In the genomic region with DNA sequence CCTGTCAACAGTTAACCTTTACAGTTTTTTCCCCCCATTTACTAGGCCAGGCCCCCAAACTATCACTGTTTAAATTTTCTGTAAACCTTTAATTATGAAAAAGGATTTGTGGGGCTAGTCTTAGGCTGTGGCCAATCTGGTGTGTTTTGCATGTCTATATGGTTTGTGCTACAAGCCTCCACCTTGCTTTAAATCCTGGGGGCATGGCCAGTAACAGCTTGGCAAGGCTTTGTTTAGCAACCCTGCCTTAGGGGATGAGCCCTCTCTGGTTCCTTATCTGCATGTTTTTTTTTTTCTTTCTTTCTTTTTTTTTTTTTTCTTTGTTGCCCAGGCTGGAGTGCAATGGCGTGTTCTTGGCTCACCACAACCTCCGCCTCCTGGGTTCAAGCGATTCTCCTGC, we compare ENCODE assay signal across 26 cellular contexts.
A peak's percentile ranks its signal among the peaks of the same experiment; 100 is the strongest.
DNase-seq lines count a peak whose midpoint lies in the region; ATAC-seq and TF ChIP-seq lines count a peak whose summit lies in the region.
"Had no signal": no experiment of that assay in that cellular context is flagged by ENCODE, and none has a peak within 500 bp of the region (broad histone marks: within the 10 kb centered on the region; RNA-seq: fewer than 3 reads in every experiment).

No MANE protein-coding gene starts in this region.

- no peak overlapping the region for H2BK12ac ChIP-seq in neuronal stem cell (ENCODE audit: low read length)

- ATAC-seq in HG03442 (IDR thresholded peaks at IDR 0.05; ENCODE audit: unreplicated experiment) = no peak
- ATAC-seq: left lobe of liver, natural killer cell had no signal

- CTCF ChIA-PET in PC-9 (lab: Charles Lee) = no interaction called here

- no peak overlapping the region for H3K14ac ChIP-seq in neuronal stem cell (ENCODE audit: low read length)

- H3K27me3 ChIP-seq in GM06990 (replicated peaks; ENCODE audit: control insufficient read depth, insufficient read depth, low read length) = no peaks in the 10 kb centered on the region
- no peaks in the 10 kb centered on the region for H3K27me3 ChIP-seq in Karpas-422 (ENCODE audit: low read length)
- H3K27me3 ChIP-seq in PC-9 (ENCODE audit: insufficient read depth, low read depth) = no peaks in the 10 kb centered on the region
- H3K27me3 ChIP-seq in neuronal stem cell (ENCODE audit: control insufficient read depth in 3 of 3, insufficient read depth in 3 of 3, low read depth in 1 of 3, low read length in 3 of 3) = no peaks in the 10 kb centered on the region
- H3K27me3 ChIP-seq: colonic mucosa, esophagus squamous epithelium, hepatocyte, Peyer's patch, SJSA1, uterus had no signal

- H3K27ac ChIP-seq in Karpas-422 (ENCODE audit: low read length) (peak overlapping the region; percentile 88), PC-9 (peak overlapping the region; percentile 44; the same call in 1 of the 2 replicates), neuronal stem cell (replicated peaks; ENCODE audit: low read length) (no peak overlapping the region)
- H3K27ac ChIP-seq: colonic mucosa, esophagus squamous epithelium, GM23248, hepatocyte, SJSA1, uterus had no signal

- DNase-seq in GM06990 (ENCODE audit: extremely low read depth, insufficient read length) = no peak
- DNase-seq in Karpas-422 = peak; percentile 73
- DNase-seq in PC-9 = no peak
- DNase-seq in neuronal stem cell (ENCODE audit: low spot score) = no peak
- DNase-seq in OCI-M1 (lab: John Stamatoyannopoulos, UW) = no peak
- DNase-seq in globus pallidus (ENCODE audit: low spot score) = no peak
- DNase-seq in effector CD8-positive, alpha-beta T cell (lab: John Stamatoyannopoulos, UW) = no peak
- DNase-seq: activated CD4-positive, alpha-beta T cell treated with anti-CD3 and anti-CD28 coated beads, Interleukin-2, amount 10 ng/mL, durations not matched to agents 7 days and 5 days; activated naive CD4-positive, alpha-beta T cell treated with anti-CD3 and anti-CD28 coated beads, Interleukin-2, amount 50 U/mL, for 16 hours; Calu3; colonic mucosa; esophagus squamous epithelium; GM23248; midbrain; natural killer cell; NCI-H1092 treated with DMSO at 0.1 percent for 48 hours; NCI-H2029 treated with DMSO at 0.1 percent for 48 hours; NCI-H2227 treated with DMSO at 0.1 percent for 48 hours; Peyer's patch; small intestine; stimulated activated CD4-positive, alpha-beta T cell treated with anti-CD3 and anti-CD28 coated beads, Interleukin-1b, Interleukin-23, amount 100 ng/mL, for 48 hours; uterus had no signal

- intact Hi-C loops in PC-9 (cut with micrococcal nuclease; ENCODE audit: unreplicated experiment) = no loop called here

- H3K79me2 ChIP-seq in Karpas-422 (ENCODE audit: low read length) (peaks cover 55% of the 10 kb centered on the region), PC-9 (ENCODE audit: low read depth) (peaks cover 49% of the 10 kb centered on the region)
- H3K79me2 ChIP-seq: hepatocyte had no signal

- H3K18ac ChIP-seq in neuronal stem cell (ENCODE audit: low read length) = no peak overlapping the region

- H3K23ac ChIP-seq in neuronal stem cell (ENCODE audit: low read depth, low read length, poor library complexity) = no peak overlapping the region

- H2AFZ ChIP-seq in Karpas-422 (ENCODE audit: low read length) (no peak overlapping the region), PC-9 (peak overlapping the region; percentile 82), neuronal stem cell (ENCODE audit: low read length) (peak overlapping the region; percentile 81)
- H2AFZ ChIP-seq: GM23248, hepatocyte had no signal

- TF ChIP-seq CTCF in GM06990 (IDR thresholded peaks at IDR 0.05; ENCODE audit: insufficient read depth, low read length, poor library complexity, severe bottlenecking) (no peak), PC-9 (conservative IDR thresholded peaks at IDR 0.05) (no peak)

- POLR2A ChIA-PET in PC-9 (lab: Charles Lee; ENCODE audit: unreplicated experiment) = no interaction called here

- H3K79me1 ChIP-seq in neuronal stem cell (ENCODE audit: low read depth, low read length) = no peaks in the 10 kb centered on the region

- BruUV-seq in PC-9 (replicated peaks; lab: Mats Ljungman, UMichigan) = no TSS peak

- H3K4ac ChIP-seq in neuronal stem cell (ENCODE audit: low read length) = no peak overlapping the region

- no peak overlapping the region for H2BK5ac ChIP-seq in neuronal stem cell (ENCODE audit: low read length)

- H3K4me1 ChIP-seq in Karpas-422 (ENCODE audit: low read length) (peaks cover 42% of the 10 kb centered on the region), PC-9 (replicated peaks; ENCODE audit: insufficient read depth) (no peaks in the 10 kb centered on the region), neuronal stem cell (ENCODE audit: control insufficient read depth in 2 of 2, insufficient read depth in 1 of 2, low read depth in 1 of 2, low read length in 2 of 2) (no peaks in the 10 kb centered on the region)
- H3K4me1 ChIP-seq: colonic mucosa, esophagus squamous epithelium, Peyer's patch, SJSA1, uterus had no signal

- no peak overlapping the region for H2AK5ac ChIP-seq in neuronal stem cell (ENCODE audit: low read depth, low read length)

- H4K91ac ChIP-seq in neuronal stem cell (ENCODE audit: low read depth, low read length, poor library complexity) = no peak overlapping the region

- H4K8ac ChIP-seq in neuronal stem cell (ENCODE audit: low read depth, low read length) = no peak overlapping the region

- no peak overlapping the region for H2BK120ac ChIP-seq in neuronal stem cell (ENCODE audit: low read depth, low read length)

- H3K4me2 ChIP-seq in Karpas-422 (ENCODE audit: low read depth, low read length, poor library complexity, severe bottlenecking) (peak overlapping the region; percentile 98), PC-9 (peak overlapping the region; percentile 70), neuronal stem cell (ENCODE audit: insufficient read depth, low read length, poor library complexity, severe bottlenecking) (no peak overlapping the region)
- H3K4me2 ChIP-seq: hepatocyte had no signal

- H3K9me3 ChIP-seq in Karpas-422 (ENCODE audit: low read length) (peaks cover 10% of the 10 kb centered on the region), PC-9 (ENCODE audit: insufficient read depth, low read depth) (peaks cover 5% of the 10 kb centered on the region; the same call in 1 of the 2 replicates), neuronal stem cell (replicated peaks in 1 of 2; ENCODE audit: control insufficient read depth in 2 of 2, insufficient read depth in 1 of 2, low read depth in 1 of 2, low read length in 2 of 2) (peaks cover 4% of the 10 kb centered on the region in 2 donors)
- H3K9me3 ChIP-seq: colonic mucosa, SJSA1, uterus had no signal

- peak overlapping the region; percentile 94 for H3K9ac ChIP-seq in Karpas-422 (ENCODE audit: low read length)
- no peak overlapping the region for H3K9ac ChIP-seq in neuronal stem cell (ENCODE audit: low read depth, low read length, poor library complexity)
- H3K9ac ChIP-seq: GM23248 had no signal

- H2BK15ac ChIP-seq in neuronal stem cell (ENCODE audit: low read length) = no peak overlapping the region

- peak overlapping the region; percentile 54 for H3K4me3 ChIP-seq in GM06990 (replicated peaks; ENCODE audit: low read depth, low read length)
- peak overlapping the region; percentile 95 for H3K4me3 ChIP-seq in Karpas-422 (ENCODE audit: low read length)
- peak overlapping the region; percentile 63 for H3K4me3 ChIP-seq in PC-9
- H3K4me3 ChIP-seq in neuronal stem cell (ENCODE audit: low read length in 2 of 2) = no peak overlapping the region
- H3K4me3 ChIP-seq: colonic mucosa, esophagus squamous epithelium, GM23248, hepatocyte, SJSA1, uterus had no signal

- 0 out of 2 replicates have a peak, but pooled peaks cover 5% of the 10 kb centered on the region for H3F3A ChIP-seq in PC-9 (ENCODE audit: insufficient read depth, low read depth)

- H3K36me3 ChIP-seq in GM06990 (ENCODE audit: control insufficient read depth, insufficient read depth, low read length) = no peaks in the 10 kb centered on the region
- peaks cover 29% of the 10 kb centered on the region for H3K36me3 ChIP-seq in Karpas-422 (ENCODE audit: insufficient read depth, low read length)
- H3K36me3 ChIP-seq in PC-9 (ENCODE audit: low read depth) = no peaks in the 10 kb centered on the region
- no peaks in the 10 kb centered on the region for H3K36me3 ChIP-seq in neuronal stem cell (replicated peaks in 1 of 2; ENCODE audit: control insufficient read depth in 2 of 2, insufficient read depth in 2 of 2, low read length in 2 of 2)
- H3K36me3 ChIP-seq: colonic mucosa, esophagus squamous epithelium, Peyer's patch, SJSA1, uterus had no signal

- no CpG with 5 or more reads among the region's 3 CpGs for WGBS in neuronal stem cell (ENCODE audit: extremely low coverage in 2 of 2, insufficient read length in 2 of 2, insufficient replicate concordance in 1 of 2), 2 donors

- H3K9me2 ChIP-seq in Karpas-422 (replicated peaks; ENCODE audit: insufficient read depth, low read length) (no peaks in the 10 kb centered on the region), PC-9 (ENCODE audit: insufficient read depth) (no peaks in the 10 kb centered on the region)

- H4K20me1 ChIP-seq in Karpas-422 (ENCODE audit: insufficient read depth, low read depth, low read length) (no peaks in the 10 kb centered on the region), PC-9 (ENCODE audit: insufficient read depth) (no peaks in the 10 kb centered on the region)

Comparison
In these comparisons a context has a peak if more than half of its experiments do, and no peak if none do; other contexts are left out.
1. H3K4me3 ChIP-seq: peak in GM06990 (single experiment), Karpas-422 (single experiment) and PC-9 (single experiment); none in neuronal stem cell (0 of 2).